8 cellular contexts compared by ENCODE assay signal in genomic region chr19:27746691-27747380, GRCh38.
DNase-seq lines count a peak whose midpoint lies in the region.

No MANE protein-coding gene starts in this region.

- DNase-seq in Ammon's horn (ENCODE audit: low spot score), result peak; percentile 7
- DNase-seq in NCI-H2227 (lab: John Stamatoyannopoulos, UW; ENCODE audit: unreplicated experiment), result peak; percentile 56
- DNase-seq in fibroblast of gingiva (ENCODE audit: low read depth), result peak; percentile 20
- peak; percentile 1 for DNase-seq in mucosa of gallbladder (ENCODE audit: low spot score)
- DNase-seq in NCI-H345 (lab: John Stamatoyannopoulos, UW), result no peak
- DNase-seq in DMS79 (lab: John Stamatoyannopoulos, UW), result no peak
- no peak for DNase-seq in HK-2 (ENCODE audit: unreplicated experiment)
- no peak for DNase-seq in NCI-H1105 (lab: John Stamatoyannopoulos, UW)

Comparison
In these comparisons a context has a peak if more than half of its experiments do, and no peak if none do; other contexts are left out.
1. DNase-seq: peak in Ammon's horn (single experiment), NCI-H2227 (single experiment), fibroblast of gingiva (single experiment) and mucosa of gallbladder (single experiment); none in NCI-H345 (single experiment), DMS79 (single experiment), HK-2 (single experiment) and NCI-H1105 (single experiment).